In the genomic region with DNA sequence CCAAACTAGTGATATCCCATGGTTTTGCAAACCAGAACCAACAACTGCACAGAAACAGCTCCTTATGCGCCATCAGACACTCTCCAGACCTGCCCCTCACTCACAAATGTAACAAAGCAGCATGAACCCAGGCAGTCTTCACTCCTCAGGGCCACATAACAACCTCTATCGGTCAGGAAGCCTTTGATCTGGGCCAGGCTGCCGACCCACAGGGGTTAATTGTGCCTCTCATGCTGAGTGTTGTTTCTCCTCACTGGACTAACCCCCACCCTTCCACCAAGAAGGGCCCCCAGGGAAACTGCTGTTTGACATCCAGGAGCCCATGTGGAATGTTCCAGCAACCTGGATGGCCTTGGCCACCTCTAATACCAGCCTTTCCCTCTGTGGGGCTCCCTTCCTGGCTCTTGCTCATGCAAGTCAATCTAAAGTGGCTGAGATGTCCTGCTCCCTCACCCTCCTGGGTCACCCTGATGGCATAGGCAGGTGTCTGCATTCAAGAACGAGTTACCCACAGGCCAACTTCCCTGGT, we compare ENCODE assay signal across 22 cellular contexts. TPM values are rescaled to one million over a fixed set of nuclear protein-coding genes. Genes with fewer than 3 reads are reported as not detected.
A peak's percentile ranks its signal among the peaks of the same experiment; 100 is the strongest.
DNase-seq lines count a peak whose midpoint lies in the region; ATAC-seq, FAIRE-seq and TF ChIP-seq lines count a peak whose summit lies in the region.
"Had no signal": no experiment of that assay in that cellular context is flagged by ENCODE, and none has a peak within 500 bp of the region (broad histone marks: within the 10 kb centered on the region; RNA-seq: fewer than 3 reads in every experiment).

No MANE protein-coding gene starts in this region.

- CTCF ChIA-PET in HepG2 (lab: Yijun Ruan, JAX; ENCODE audit: low intra/inter-chr PET ratio, low total read pairs) = no interaction called here

- in situ Hi-C loops in HepG2 (cut with HindIII; ENCODE audit: extremely low pct_ligation_motif_present, low pct_unique_long_range_greater_than_20kb) = no loop called here

- no TSS peak for BruUV-seq in HepG2 (replicated peaks; lab: Mats Ljungman, UMichigan)

- H3K4me2 ChIP-seq in HepG2 (ENCODE audit: low read depth, low read length) = no peak overlapping the region
- H3K4me2 ChIP-seq: BLaER1 had no signal

- no peak overlapping the region for H3K4me3 ChIP-seq in HepG2 (replicated peaks in 1 of 3; ENCODE audit: insufficient read depth in 1 of 3, low read depth in 2 of 3, low read length in 3 of 3)
- no peak overlapping the region for H3K4me3 ChIP-seq in right lobe of liver
- H3K4me3 ChIP-seq in sigmoid colon = no peak overlapping the region
- H3K4me3 ChIP-seq: BLaER1, K562 had no signal

- H3K27me3 Mint-ChIP-seq in effector memory CD8-positive, alpha-beta T cell = no peaks in the 10 kb centered on the region
- no peaks in the 10 kb centered on the region for H3K27me3 Mint-ChIP-seq in natural killer cell treated with Interleukin-12 subunit alpha and Interleukin-12 subunit beta and Interleukin-15 and Interleukin-18, amount 100 ng/mL, for 72 hours
- H3K27me3 Mint-ChIP-seq: CD4-positive, alpha-beta memory T cell had no signal

- no peak for TF ChIP-seq RAD21 in HepG2 (CRISPR knock-in tag; IDR thresholded peaks at IDR 0.05)

- H2AFZ ChIP-seq in HepG2 (ENCODE audit: low read length) = no peak overlapping the region

- WGBS in HepG2 (ENCODE audit: low lambda C conversion rate) = 100% methylated on average over 3 of the region's 4 CpGs
- 90% methylated on average over 2 of the region's 4 CpGs for WGBS in right lobe of liver (ENCODE audit: insufficient coverage, low coverage, low lambda C conversion rate, missing lambda C conversion rate)
- WGBS in sigmoid colon, 2 donors = 73 to 86% methylated on average over 4 of the region's 4 CpGs

- FAIRE-seq in HepG2 (lab: Jason Lieb, UNC) = no peak
- FAIRE-seq: GM12891, GM18507, H1, K562 had no signal

- no peaks in the 10 kb centered on the region for H3K79me2 ChIP-seq in HepG2 (ENCODE audit: insufficient read depth, low read length)

- no peaks in the 10 kb centered on the region for H4K20me1 ChIP-seq in HepG2 (ENCODE audit: insufficient read depth, low read length)
- H4K20me1 ChIP-seq: BLaER1 had no signal

- no peak for TF ChIP-seq EP300 in HepG2 (IDR thresholded peaks at IDR 0.05; ENCODE audit: low read depth in 2 of 2, low read length in 2 of 2)
- no peak for TF ChIP-seq EP300 in HepG2 (CRISPR knock-in tag; IDR thresholded peaks at IDR 0.05; ENCODE audit: borderline replicate concordance)
- TF ChIP-seq EP300 in sigmoid colon (IDR thresholded peaks at IDR 0.05) = no peak

- H3K4me3 Mint-ChIP-seq in effector memory CD8-positive, alpha-beta T cell = no peak overlapping the region
- H3K4me3 Mint-ChIP-seq in natural killer cell treated with Interleukin-12 subunit alpha and Interleukin-12 subunit beta and Interleukin-15 and Interleukin-18, amount 100 ng/mL, for 72 hours = no peak overlapping the region
- H3K4me3 Mint-ChIP-seq: CD4-positive, alpha-beta memory T cell had no signal

- no peaks in the 10 kb centered on the region for H3K9me3 ChIP-seq in HepG2 (ENCODE audit: low read length)
- no peaks in the 10 kb centered on the region for H3K9me3 ChIP-seq in right lobe of liver
- no peaks in the 10 kb centered on the region for H3K9me3 ChIP-seq in sigmoid colon
- H3K9me3 ChIP-seq: BLaER1 had no signal

- intact Hi-C loops in HepG2 (cut with micrococcal nuclease; ENCODE audit: unreplicated experiment) (no loop called here), right lobe of liver (cut with DNase I) (no loop called here), sigmoid colon (cut with DNase I) (no loop called here)

- POLR2A ChIA-PET in HepG2 (lab: Yijun Ruan, JAX) = no interaction called here

- H3K27me3 ChIP-seq in HepG2 (ENCODE audit: control insufficient read depth in 1 of 2, insufficient read depth in 2 of 2, low read length in 2 of 2) (no peaks in the 10 kb centered on the region), right lobe of liver (no peaks in the 10 kb centered on the region), sigmoid colon (no peaks in the 10 kb centered on the region)
- H3K27me3 ChIP-seq: BLaER1 had no signal

- no peaks in the 10 kb centered on the region for H3K9me3 Mint-ChIP-seq in effector memory CD8-positive, alpha-beta T cell
- H3K9me3 Mint-ChIP-seq in natural killer cell treated with Interleukin-12 subunit alpha and Interleukin-12 subunit beta and Interleukin-15 and Interleukin-18, amount 100 ng/mL, for 72 hours = no peaks in the 10 kb centered on the region
- H3K9me3 Mint-ChIP-seq: CD4-positive, alpha-beta memory T cell had no signal

- DNase-seq in HepG2 (ENCODE audit: low spot score) (no peak), right lobe of liver (no peak), sigmoid colon (peak; percentile 12), NCI-H524 (lab: John Stamatoyannopoulos, UW) (no peak)
- no peak for DNase-seq in effector memory CD8-positive, alpha-beta T cell
- DNase-seq in natural killer cell treated with Interleukin-12 subunit alpha and Interleukin-12 subunit beta and Interleukin-15 and Interleukin-18, amount 100 ng/mL, for 72 hours (ENCODE audit: low spot score) = no peak
- DNase-seq in stimulated activated CD8-positive, alpha-beta memory T cell treated with anti-CD3 and anti-CD28 coated beads, Interleukin-4, amount 100 ng/mL, for 48 hours = no peak
- DNase-seq: CD4-positive, alpha-beta memory T cell; DMS53; NCI-H1105 treated with DMSO at 0.1 percent for 48 hours; NCI-H1694; NCI-H2081 treated with DMSO at 0.1 percent for 48 hours; NCI-H748 treated with DMSO at 0.1 percent for 48 hours; SHP77 treated with DMSO at 0.1 percent for 48 hours had no signal

- TF ChIP-seq CTCF in HepG2 (CRISPR knock-in tag; IDR thresholded peaks at IDR 0.05) = no peak
- no peak for TF ChIP-seq CTCF in right lobe of liver (IDR thresholded peaks at IDR 0.05)
- no peak for TF ChIP-seq CTCF in sigmoid colon (IDR thresholded peaks at IDR 0.05)

- H3K36me3 ChIP-seq in HepG2 (replicated peaks in 1 of 2; ENCODE audit: control insufficient read depth in 1 of 2, insufficient read depth in 2 of 2, low read length in 2 of 2) (peaks cover 2 to 15% of the 10 kb centered on the region in 2 experiments; a peak in 3 of 5 replicates), right lobe of liver (no peaks in the 10 kb centered on the region), sigmoid colon (peaks cover 0 to 37% (median 7%) of the 10 kb centered on the region in 4 donors)

- peak overlapping the region; percentile 15 to 60 for H3K27ac Mint-ChIP-seq in effector memory CD8-positive, alpha-beta T cell
- no peak overlapping the region for H3K27ac Mint-ChIP-seq in natural killer cell treated with Interleukin-12 subunit alpha and Interleukin-12 subunit beta and Interleukin-15 and Interleukin-18, amount 100 ng/mL, for 72 hours

- TF ChIP-seq POLR2A in HepG2 (IDR thresholded peaks at IDR 0.05; ENCODE audit: insufficient read depth in 1 of 2, low read depth in 2 of 2, low read length in 2 of 2) (no peak), right lobe of liver (IDR thresholded peaks at IDR 0.05) (no peak), sigmoid colon (IDR thresholded peaks at IDR 0.05) (no peak)

- H3K9ac ChIP-seq in HepG2 (ENCODE audit: insufficient read depth, low read depth, low read length) = no peak overlapping the region
- H3K9ac ChIP-seq: BLaER1 had no signal

- no peak overlapping the region for H3K27ac ChIP-seq in HepG2 (ENCODE audit: extremely low read length, insufficient read depth, low read length)
- no peak overlapping the region for H3K27ac ChIP-seq in right lobe of liver
- no peak overlapping the region for H3K27ac ChIP-seq in sigmoid colon
- H3K27ac ChIP-seq: BLaER1 had no signal

- ATAC-seq in HepG2 (no peak), right lobe of liver (no peak)
- ATAC-seq in effector memory CD8-positive, alpha-beta T cell (replicated peaks) = no peak
- ATAC-seq in natural killer cell treated with Interleukin-12 subunit alpha and Interleukin-12 subunit beta and Interleukin-15 and Interleukin-18, amount 100 ng/mL, for 72 hours = no peak
- ATAC-seq: K562 had no signal

- peaks cover 9% of the 10 kb centered on the region for H3K36me3 Mint-ChIP-seq in effector memory CD8-positive, alpha-beta T cell (ENCODE audit: insufficient read depth)
- H3K36me3 Mint-ChIP-seq in natural killer cell treated with Interleukin-12 subunit alpha and Interleukin-12 subunit beta and Interleukin-15 and Interleukin-18, amount 100 ng/mL, for 72 hours = peaks cover 6% of the 10 kb centered on the region

- H3K4me1 Mint-ChIP-seq in effector memory CD8-positive, alpha-beta T cell (ENCODE audit: low read depth in 2 of 2) = peaks cover 4% of the 10 kb centered on the region in 2 donors
- peaks cover 4 to 12% of the 10 kb centered on the region in 2 donors for H3K4me1 Mint-ChIP-seq in natural killer cell treated with Interleukin-12 subunit alpha and Interleukin-12 subunit beta and Interleukin-15 and Interleukin-18, amount 100 ng/mL, for 72 hours (ENCODE audit: low read depth in 2 of 2)

- H3K4me1 ChIP-seq in HepG2 (ENCODE audit: insufficient read depth, low read length) (peaks cover 27% of the 10 kb centered on the region), right lobe of liver (no peaks in the 10 kb centered on the region), sigmoid colon (no peaks in the 10 kb centered on the region)

RNA-seq across cellular contexts. Expression of a gene that starts 7.9 kb away (rescaled TPM):
- total RNA-seq in HepG2 (2016; rRNA removed; fragmentation: Illumina TruSeq; extraction: Trizol) (not detected in 2 replicates), right lobe of liver (not detected), sigmoid colon (not detected)
- not detected in 2 replicates for total RNA-seq in HepG2 (2016; cell fraction: cytosol; rRNA removed; fragmentation: Illumina TruSeq; extraction: Trizol; ENCODE audit: low read depth)
- not detected in 2 replicates for total RNA-seq in HepG2 (2016; cell fraction: insoluble cytoplasmic fraction; rRNA removed; fragmentation: Illumina TruSeq; extraction: Trizol)
- not detected in 2 replicates for total RNA-seq in HepG2 (2016; cell fraction: membrane; rRNA removed; fragmentation: Illumina TruSeq; extraction: Trizol)
- total RNA-seq in HepG2 (2016; cell fraction: nucleus; rRNA removed; fragmentation: Illumina TruSeq; extraction: Trizol) = not detected in 2 replicates
- polyA plus RNA-seq in HepG2 (2011; rRNA removed) (not detected in 2 replicates), sigmoid colon (1 to 10 TPM; 1.8 to 3.2 (median 2.8) TPM)
- polyA plus RNA-seq in HepG2 (2011; cell fraction: cytosol; rRNA removed) = not detected in 2 replicates
- not detected in 2 replicates for polyA plus RNA-seq in HepG2 (2011; cell fraction: nucleus; rRNA removed)
- polyA plus RNA-seq in HepG2 (2012) = 0.11 and 0.36 TPM in 2 replicates
- polyA plus RNA-seq in HepG2 (2016; cell fraction: cytosol; fragmentation: Illumina TruSeq; extraction: Trizol; ENCODE audit: low read depth) = not detected in 2 replicates
- not detected in 2 replicates for polyA plus RNA-seq in HepG2 (2016; cell fraction: insoluble cytoplasmic fraction; fragmentation: Illumina TruSeq; extraction: Trizol; ENCODE audit: low read depth)
- polyA plus RNA-seq in HepG2 (2016; cell fraction: membrane; fragmentation: Illumina TruSeq; extraction: Trizol; ENCODE audit: low read depth) = not detected in 2 replicates
- polyA plus RNA-seq in HepG2 (2016; cell fraction: nucleus; fragmentation: Illumina TruSeq; extraction: Trizol; ENCODE audit: insufficient read depth, low read depth) = not detected in 2 replicates
- polyA minus RNA-seq in HepG2 (2011; rRNA and poly(A)+ RNA removed; ENCODE audit: low replicate concordance) = not detected in 2 replicates
- not detected in 2 replicates for polyA minus RNA-seq in HepG2 (2011; cell fraction: cytosol; rRNA and poly(A)+ RNA removed)
- not detected in 2 replicates for polyA minus RNA-seq in HepG2 (2011; cell fraction: nucleus; rRNA and poly(A)+ RNA removed)
- 10 to 100 TPM in 1 of 2 donors, 1 to 10 TPM in 1; 6.5 to 10.2 TPM for total RNA-seq in natural killer cell treated with Interleukin-12 subunit alpha and Interleukin-12 subunit beta and Interleukin-15 and Interleukin-18, amount 100 ng/mL, for 72 hours
- total RNA-seq: A673, H1, K562 had no signal
- polyA plus RNA-seq: H1, K562 had no signal

RNA-seq across cellular contexts. Expression of a gene that starts 50.8 kb away (rescaled TPM):
- total RNA-seq in HepG2 (2016; rRNA removed; fragmentation: Illumina TruSeq; extraction: Trizol) (0.15 and 0.66 TPM in 2 replicates), right lobe of liver (under 1 TPM in 2 of 6 experiments, not detected in 4; 0.27 to 0.47 TPM), sigmoid colon (under 1 TPM in 1 of 4 donors, not detected in 3; 0.83 TPM)
- 0.53 TPM in 1 of 2 replicates, not detected in the other for total RNA-seq in HepG2 (2016; cell fraction: cytosol; rRNA removed; fragmentation: Illumina TruSeq; extraction: Trizol; ENCODE audit: low read depth)
- 0.43 TPM in 1 of 2 replicates, not detected in the other for total RNA-seq in HepG2 (2016; cell fraction: insoluble cytoplasmic fraction; rRNA removed; fragmentation: Illumina TruSeq; extraction: Trizol)
- total RNA-seq in HepG2 (2016; cell fraction: membrane; rRNA removed; fragmentation: Illumina TruSeq; extraction: Trizol) = 0.14 and 0.28 TPM in 2 replicates
- 0.28 and 0.56 TPM in 2 replicates for total RNA-seq in HepG2 (2016; cell fraction: nucleus; rRNA removed; fragmentation: Illumina TruSeq; extraction: Trizol)
- polyA plus RNA-seq in HepG2 (2011; rRNA removed) (0.08 and 0.22 TPM in 2 replicates), sigmoid colon (under 1 TPM in 1 of 3 donors, not detected in 2; 0.50 TPM)
- 0.05 TPM in 1 of 2 replicates, not detected in the other for polyA plus RNA-seq in HepG2 (2011; cell fraction: cytosol; rRNA removed)
- 0.98 and 1.4 TPM in 2 replicates for polyA plus RNA-seq in HepG2 (2011; cell fraction: nucleus; rRNA removed)
- polyA plus RNA-seq in HepG2 (2012) = 0.11 and 0.16 TPM in 2 replicates
- not detected in 2 replicates for polyA plus RNA-seq in HepG2 (2016; cell fraction: cytosol; fragmentation: Illumina TruSeq; extraction: Trizol; ENCODE audit: low read depth)
- polyA plus RNA-seq in HepG2 (2016; cell fraction: insoluble cytoplasmic fraction; fragmentation: Illumina TruSeq; extraction: Trizol; ENCODE audit: low read depth) = 0.25 TPM in 1 of 2 replicates, not detected in the other
- polyA plus RNA-seq in HepG2 (2016; cell fraction: membrane; fragmentation: Illumina TruSeq; extraction: Trizol; ENCODE audit: low read depth) = 0.14 TPM in 1 of 2 replicates, not detected in the other
- polyA plus RNA-seq in HepG2 (2016; cell fraction: nucleus; fragmentation: Illumina TruSeq; extraction: Trizol; ENCODE audit: insufficient read depth, low read depth) = 1.1 and 1.4 TPM in 2 replicates
- 0.63 TPM in 1 of 2 replicates, not detected in the other for polyA minus RNA-seq in HepG2 (2011; rRNA and poly(A)+ RNA removed; ENCODE audit: low replicate concordance)
- polyA minus RNA-seq in HepG2 (2011; cell fraction: cytosol; rRNA and poly(A)+ RNA removed) = not detected in 2 replicates
- polyA minus RNA-seq in HepG2 (2011; cell fraction: nucleus; rRNA and poly(A)+ RNA removed) = 0.37 and 0.39 TPM in 2 replicates
- 1 to 10 TPM; 1.5 to 2.0 TPM for total RNA-seq in natural killer cell treated with Interleukin-12 subunit alpha and Interleukin-12 subunit beta and Interleukin-15 and Interleukin-18, amount 100 ng/mL, for 72 hours
- total RNA-seq: NCI-H460, RPMI7951 had no signal
- polyA plus RNA-seq: CD4-positive, alpha-beta memory T cell had no signal

Comparison
In these comparisons a context has a peak if more than half of its experiments do, and no peak if none do; other contexts are left out.
1. H3K27ac Mint-ChIP-seq: peak in effector memory CD8-positive, alpha-beta T cell (2 of 2); none in natural killer cell treated with Interleukin-12 subunit alpha and Interleukin-12 subunit beta and Interleukin-15 and Interleukin-18, amount 100 ng/mL, for 72 hours (0 of 2).